Comparison of ENCODE assay signal across 15 cellular contexts in the genomic region with DNA sequence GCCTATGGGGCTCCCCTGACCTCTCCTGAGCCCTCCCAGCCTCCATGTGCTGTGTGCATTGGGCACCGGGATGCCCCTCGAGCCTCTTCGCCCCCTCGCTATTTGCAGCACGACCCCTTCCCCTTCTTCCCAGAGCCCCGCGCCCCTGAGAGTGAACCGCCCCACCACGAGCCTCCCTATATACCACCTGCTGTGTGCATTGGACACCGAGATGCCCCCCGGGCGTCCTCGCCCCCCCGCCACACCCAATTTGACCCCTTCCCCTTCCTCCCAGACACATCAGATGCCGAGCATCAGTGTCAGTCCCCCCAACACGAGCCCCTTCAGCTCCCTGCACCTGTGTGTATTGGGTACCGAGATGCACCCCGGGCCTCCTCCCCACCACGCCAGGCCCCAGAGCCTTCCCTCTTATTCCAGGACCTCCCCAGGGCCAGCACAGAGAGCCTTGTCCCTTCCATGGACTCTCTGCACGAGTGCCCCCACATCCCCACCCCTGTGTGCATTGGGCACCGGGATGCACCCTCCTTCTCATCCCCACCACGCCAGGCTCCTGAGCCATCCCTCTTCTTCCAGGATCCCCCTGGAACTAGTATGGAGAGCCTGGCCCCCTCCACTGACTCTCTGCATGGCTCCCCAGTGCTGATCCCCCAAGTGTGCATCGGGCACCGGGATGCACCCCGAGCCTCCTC. TPM values are rescaled to one million over a fixed set of nuclear protein-coding genes. Genes with fewer than 3 reads are reported as not detected.
DNase-seq lines count a peak whose midpoint lies in the region; ATAC-seq and TF ChIP-seq lines count a peak whose summit lies in the region.
"Had no signal": no experiment of that assay in that cellular context is flagged by ENCODE, and none has a peak within 500 bp of the region (broad histone marks: within the 10 kb centered on the region; RNA-seq: fewer than 3 reads in every experiment).

No MANE protein-coding gene starts in this region.

- no peaks in the 10 kb centered on the region for H3K27me3 Mint-ChIP-seq in dendritic cell treated with granulocyte-macrophage colony-stimulating factor and Interleukin-4, amounts not matched to agents 40 ng/mL and 50 ng/mL, for 4 days
- peaks cover 5% of the 10 kb centered on the region for H3K27me3 Mint-ChIP-seq in nephron progenitor cell (ENCODE audit: low read depth, poor library complexity)
- H3K27me3 Mint-ChIP-seq in stimulated activated memory B cell treated with anti-CD40 and anti-IgM and Interleukin-4, amounts not matched to agents 10 μg/mL and 1 μg/mL and 100 μg/mL, for 72 hours, result no peaks in the 10 kb centered on the region
- H3K27me3 Mint-ChIP-seq: B cell; CD4-positive, CD25-positive, alpha-beta regulatory T cell; CD8-positive, alpha-beta memory T cell had no signal

- intact Hi-C loops in dendritic cell treated with granulocyte-macrophage colony-stimulating factor and Interleukin-4, amounts not matched to agents 40 ng/mL and 50 ng/mL, for 4 days (cut with micrococcal nuclease), result no loop called here
- intact Hi-C loops in posterior cingulate gyrus (cut with DNase I), result no loop called here

- H3K4me3 Mint-ChIP-seq in dendritic cell treated with granulocyte-macrophage colony-stimulating factor and Interleukin-4, amounts not matched to agents 40 ng/mL and 50 ng/mL, for 4 days, result no peak overlapping the region
- no peak overlapping the region for H3K4me3 Mint-ChIP-seq in nephron progenitor cell
- no peak overlapping the region for H3K4me3 Mint-ChIP-seq in stimulated activated memory B cell treated with anti-CD40 and anti-IgM and Interleukin-4, amounts not matched to agents 10 μg/mL and 1 μg/mL and 100 μg/mL, for 72 hours
- H3K4me3 Mint-ChIP-seq: B cell; CD4-positive, CD25-positive, alpha-beta regulatory T cell had no signal

- H3K4me3 ChIP-seq in H7 (ENCODE audit: insufficient read depth, low read depth, low read length), result no peak overlapping the region
- H3K4me3 ChIP-seq: GM23248, K562 had no signal

- peak; percentile 24 for ATAC-seq in stimulated activated memory B cell treated with anti-CD40 and anti-IgM and Interleukin-4, amounts not matched to agents 10 μg/mL and 1 μg/mL and 100 μg/mL, for 72 hours
- ATAC-seq in GM18502 (IDR thresholded peaks at IDR 0.05; ENCODE audit: poor library complexity, unreplicated experiment), result no peak

- H3K27me3 ChIP-seq in H7 (ENCODE audit: control insufficient read depth, insufficient read depth, low read length), result no peaks in the 10 kb centered on the region

- H3K36me3 Mint-ChIP-seq in dendritic cell treated with granulocyte-macrophage colony-stimulating factor and Interleukin-4, amounts not matched to agents 40 ng/mL and 50 ng/mL, for 4 days (ENCODE audit: low read depth), result peaks cover 6% of the 10 kb centered on the region
- H3K36me3 Mint-ChIP-seq in nephron progenitor cell (ENCODE audit: low read depth), result peaks cover 33% of the 10 kb centered on the region
- peaks cover 27% of the 10 kb centered on the region for H3K36me3 Mint-ChIP-seq in stimulated activated memory B cell treated with anti-CD40 and anti-IgM and Interleukin-4, amounts not matched to agents 10 μg/mL and 1 μg/mL and 100 μg/mL, for 72 hours

- DNase-seq in H7 (peak; percentile 61), nephron progenitor cell (no peak), COLO668 (lab: John Stamatoyannopoulos, UW; ENCODE audit: unreplicated experiment) (no peak), posterior cingulate gyrus (no peak)
- DNase-seq: C1 segment of cervical spinal cord, Caco-2, GDM1 had no signal

- TF ChIP-seq CTCF in nephron progenitor cell (IDR thresholded peaks at IDR 0.05), result no peak

- no peaks in the 10 kb centered on the region for H3K9me3 Mint-ChIP-seq in dendritic cell treated with granulocyte-macrophage colony-stimulating factor and Interleukin-4, amounts not matched to agents 40 ng/mL and 50 ng/mL, for 4 days
- H3K9me3 Mint-ChIP-seq in nephron progenitor cell, result no peaks in the 10 kb centered on the region
- H3K9me3 Mint-ChIP-seq in stimulated activated memory B cell treated with anti-CD40 and anti-IgM and Interleukin-4, amounts not matched to agents 10 μg/mL and 1 μg/mL and 100 μg/mL, for 72 hours, result no peaks in the 10 kb centered on the region
- H3K9me3 Mint-ChIP-seq: CD4-positive, CD25-positive, alpha-beta regulatory T cell; CD8-positive, alpha-beta memory T cell had no signal

- peak overlapping the region; percentile 0 for H3K27ac Mint-ChIP-seq in dendritic cell treated with granulocyte-macrophage colony-stimulating factor and Interleukin-4, amounts not matched to agents 40 ng/mL and 50 ng/mL, for 4 days
- H3K27ac Mint-ChIP-seq in nephron progenitor cell, result peak overlapping the region; percentile 45
- H3K27ac Mint-ChIP-seq in stimulated activated memory B cell treated with anti-CD40 and anti-IgM and Interleukin-4, amounts not matched to agents 10 μg/mL and 1 μg/mL and 100 μg/mL, for 72 hours, result no peak overlapping the region
- H3K27ac Mint-ChIP-seq: B cell had no signal

- H3K36me3 ChIP-seq in H7 (replicated peaks; ENCODE audit: control insufficient read depth, insufficient read depth, low read length), result no peaks in the 10 kb centered on the region; the same call in 1 of the 2 replicates

- H3K4me1 Mint-ChIP-seq in dendritic cell treated with granulocyte-macrophage colony-stimulating factor and Interleukin-4, amounts not matched to agents 40 ng/mL and 50 ng/mL, for 4 days (ENCODE audit: low read depth), result peaks cover 9% of the 10 kb centered on the region
- peaks cover 9% of the 10 kb centered on the region for H3K4me1 Mint-ChIP-seq in nephron progenitor cell
- H3K4me1 Mint-ChIP-seq in stimulated activated memory B cell treated with anti-CD40 and anti-IgM and Interleukin-4, amounts not matched to agents 10 μg/mL and 1 μg/mL and 100 μg/mL, for 72 hours, result no peaks in the 10 kb centered on the region
- H3K4me1 Mint-ChIP-seq: B cell; CD8-positive, alpha-beta memory T cell had no signal

RNA-seq across cellular contexts. Expression of gene TRIOBP, which starts 28.8 kb away (rescaled TPM):
- 66.9 and 67.1 TPM in 2 replicates for total RNA-seq in H7 (2014; rRNA removed; shearing (Covaris generic))

RNA-seq across cellular contexts. Expression of gene NOL12, which starts 39.6 kb away (rescaled TPM):
- 20.5 and 23.6 TPM in 2 replicates for total RNA-seq in H7 (2014; rRNA removed; shearing (Covaris generic))

RNA-seq across cellular contexts. Expression of gene LGALS1, which starts 50.3 kb away (rescaled TPM):
- 183 and 206 TPM in 2 replicates for total RNA-seq in H7 (2014; rRNA removed; shearing (Covaris generic))
